ENCODE assay signal across 11 cellular contexts in the genomic region with DNA sequence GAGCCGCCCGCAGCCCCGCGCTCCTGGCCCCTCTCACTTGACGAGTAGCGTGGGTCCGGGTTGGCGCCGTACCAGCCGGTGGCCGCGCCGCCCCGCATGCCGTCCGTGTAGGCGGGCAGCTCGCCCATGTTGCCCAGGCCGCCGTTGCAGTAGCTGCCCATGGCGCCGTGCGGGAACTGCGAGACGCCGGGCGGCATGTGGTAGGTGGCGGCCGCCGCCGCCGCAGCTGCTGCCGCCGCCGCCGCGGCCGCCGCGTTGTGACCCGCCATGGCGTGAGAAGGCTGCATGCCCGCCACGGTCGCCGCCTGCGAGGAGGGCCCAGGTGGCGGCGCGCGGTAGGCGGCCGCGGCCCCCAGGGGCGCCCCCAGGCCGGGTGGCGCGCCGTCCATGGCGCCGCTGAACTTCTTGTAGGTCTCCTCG. TPM values are rescaled to one million over a fixed set of nuclear protein-coding genes. Genes with fewer than 3 reads are reported as not detected.
DNase-seq lines count a peak whose midpoint lies in the region; ATAC-seq and TF ChIP-seq lines count a peak whose summit lies in the region.
"Had no signal": no experiment of that assay in that cellular context is flagged by ENCODE, and none has a peak within 500 bp of the region (broad histone marks: within the 10 kb centered on the region; RNA-seq: fewer than 3 reads in every experiment).

No MANE protein-coding gene starts in this region.

- no CpG with 5 or more reads among the region's 62 CpGs for WGBS in iPS DF 6.9 (ENCODE audit: insufficient coverage, insufficient read length)
- 6% methylated on average over 42 of the region's 62 CpGs; no CpG with 5 or more reads in 1 of the 2 donors for WGBS in upper lobe of left lung, 2 donors

- DNase-seq in stimulated activated CD4-positive, alpha-beta T cell treated with anti-CD3 and anti-CD28 coated beads, Interleukin-12 subunit alpha, Interleukin-12 subunit beta, amount 100 ng/mL, for 4 hours: peak; percentile 2
- DNase-seq in stimulated activated CD4-positive, alpha-beta T cell treated with anti-CD3 and anti-CD28 coated beads, Interleukin-1b, Interleukin-23, amount 100 ng/mL, for 48 hours: no peak
- peak; percentile 2 for DNase-seq in T-helper 9 cell
- DNase-seq in iPS DF 6.9 (ENCODE audit: low read depth, low spot score): no peak
- DNase-seq in upper lobe of left lung: no peak
- DNase-seq in RKO (ENCODE audit: low spot score): no peak
- DNase-seq in H4 (ENCODE audit: low spot score): no peak
- DNase-seq: Karpas-422, SW 1271 had no signal

- H3K4me3 ChIP-seq in iPS DF 6.9 (ENCODE audit: low read length) (peak overlapping the region; percentile 35; the same call in 1 of the 2 replicates), upper lobe of left lung (peak overlapping the region in 3 of 4 donors; percentile 12 to 26 (median 21))

- TF ChIP-seq CTCF in upper lobe of left lung (IDR thresholded peaks at IDR 0.05): no peak

- H3K36me3 ChIP-seq in iPS DF 6.9 (ENCODE audit: control insufficient read depth, insufficient read depth, low read length): no peaks in the 10 kb centered on the region
- no peaks in the 10 kb centered on the region for H3K36me3 ChIP-seq in upper lobe of left lung

- no peak overlapping the region for H3K27ac ChIP-seq in iPS DF 6.9 (ENCODE audit: low read length)
- H3K27ac ChIP-seq in upper lobe of left lung: no peak overlapping the region

- H3K27me3 ChIP-seq in iPS DF 6.9 (ENCODE audit: control insufficient read depth, insufficient read depth, low read length) (peaks cover 48% of the 10 kb centered on the region), upper lobe of left lung (peaks cover 0 to 77% (median 32%) of the 10 kb centered on the region in 4 donors)

- TF ChIP-seq EP300 in upper lobe of left lung (IDR thresholded peaks at IDR 0.05): no peak

- peak in 1 of 2 donors; percentile 19 for ATAC-seq in upper lobe of left lung (ENCODE audit: low FRiP score in 2 of 2)
- ATAC-seq in GM18858 (IDR thresholded peaks at IDR 0.05; ENCODE audit: unreplicated experiment): no peak

- H3K9me3 ChIP-seq in iPS DF 6.9 (ENCODE audit: control insufficient read depth, insufficient read depth, low read length) (no peaks in the 10 kb centered on the region), upper lobe of left lung (no peaks in the 10 kb centered on the region)

- H3K4me1 ChIP-seq in iPS DF 6.9 (ENCODE audit: control insufficient read depth, insufficient read depth, low read length) (peaks cover 1% of the 10 kb centered on the region; the same call in 1 of the 2 replicates), upper lobe of left lung (peaks cover 9 to 25% (median 19%) of the 10 kb centered on the region in 4 donors)

- TF ChIP-seq POLR2A in upper lobe of left lung (IDR thresholded peaks at IDR 0.05): no peak

RNA-seq across cellular contexts. Expression of a gene that starts 0.4 kb away (rescaled TPM):
- not detected for total RNA-seq in upper lobe of left lung
- 1.1 and 1.8 TPM in 2 replicates for total RNA-seq in H4 (2014; rRNA removed; shearing (Covaris generic))
- total RNA-seq: skeletal muscle tissue had no signal

Comparison
In these comparisons a context has a peak if more than half of its experiments do, and no peak if none do; other contexts are left out.
1. DNase-seq: peak in stimulated activated CD4-positive, alpha-beta T cell treated with anti-CD3 and anti-CD28 coated beads, Interleukin-12 subunit alpha, Interleukin-12 subunit beta, amount 100 ng/mL, for 4 hours (single experiment) and T-helper 9 cell (single experiment); none in stimulated activated CD4-positive, alpha-beta T cell treated with anti-CD3 and anti-CD28 coated beads, Interleukin-1b, Interleukin-23, amount 100 ng/mL, for 48 hours (single experiment), iPS DF 6.9 (single experiment), upper lobe of left lung (0 of 2), RKO (single experiment) and H4 (single experiment).